ENCODE assay signal across 30 cellular contexts in genomic region chrX:120274958-120275357, GRCh38. TPM values are rescaled to one million over a fixed set of nuclear protein-coding genes. Genes with fewer than 3 reads are reported as not detected.
"Had no signal": no experiment of that assay in that cellular context is flagged by ENCODE, and none has a peak within 500 bp of the region (broad histone marks: within the 10 kb centered on the region; RNA-seq: fewer than 3 reads in every experiment).

No MANE protein-coding gene starts in this region.

- H3K36me3 Mint-ChIP-seq: activated naive CD4-positive, alpha-beta T cell treated with anti-CD3 and anti-CD28 coated beads, Interleukin-2, amount 50 U/mL, for 24 hours; naive thymus-derived CD8-positive, alpha-beta T cell; stimulated activated effector memory CD8-positive, alpha-beta T cell treated with anti-CD3 and anti-CD28 coated beads, Interleukin-12 subunit alpha, Interleukin-12 subunit beta, amount 100 ng/mL, for 72 hours; type B pancreatic cell had no signal

- H3K4me3 ChIP-seq: colonic mucosa, gastroesophageal sphincter, hepatocyte, psoas muscle, sigmoid colon, uterus had no signal

- H3K9me3 ChIP-seq: colonic mucosa, gastroesophageal sphincter, psoas muscle, sigmoid colon, uterus had no signal

- H3K9ac ChIP-seq: parathyroid adenoma had no signal

- H3K27ac ChIP-seq: colonic mucosa, gastroesophageal sphincter, hepatocyte, parathyroid adenoma, psoas muscle, sigmoid colon, uterus had no signal

- H3K4me1 Mint-ChIP-seq: stimulated activated effector memory CD8-positive, alpha-beta T cell treated with anti-CD3 and anti-CD28 coated beads, Interleukin-12 subunit alpha, Interleukin-12 subunit beta, amount 100 ng/mL, for 72 hours had no signal

- H3K36me3 ChIP-seq: colonic mucosa, gastroesophageal sphincter, sigmoid colon, uterus had no signal

- H3K27me3 Mint-ChIP-seq: activated naive CD4-positive, alpha-beta T cell treated with anti-CD3 and anti-CD28 coated beads, Interleukin-2, amount 50 U/mL, for 24 hours; naive thymus-derived CD8-positive, alpha-beta T cell; stimulated activated naive CD8-positive, alpha-beta T cell treated with anti-CD3 and anti-CD28 coated beads, Interleukin-15, amount 100 ng/mL, for 72 hours; type B pancreatic cell had no signal

- H3K4me3 Mint-ChIP-seq: activated naive CD4-positive, alpha-beta T cell treated with anti-CD3 and anti-CD28 coated beads, Interleukin-2, amount 50 U/mL, for 24 hours; activated T-helper 1 cell treated with anti-CD3 and anti-CD28 coated beads, Interleukin-12 subunit alpha, Interleukin-12 subunit beta, Interleukin-2, Interleukin-4 antibody, amounts not matched to agents 30 ng/mL and 10 ng/mL and 1 ng/mL, durations not matched to agents 14 hours and 24 hours and 36 hours; naive thymus-derived CD8-positive, alpha-beta T cell; neural crest cell; stimulated activated effector memory CD8-positive, alpha-beta T cell treated with anti-CD3 and anti-CD28 coated beads, Interleukin-12 subunit alpha, Interleukin-12 subunit beta, amount 100 ng/mL, for 72 hours; stimulated activated naive CD8-positive, alpha-beta T cell treated with anti-CD3 and anti-CD28 coated beads, Interleukin-15, amount 100 ng/mL, for 72 hours; type B pancreatic cell had no signal

- ATAC-seq: gastroesophageal sphincter; left cardiac atrium; naive thymus-derived CD8-positive, alpha-beta T cell; psoas muscle; stimulated activated effector memory CD8-positive, alpha-beta T cell treated with anti-CD3 and anti-CD28 coated beads, Interleukin-12 subunit alpha, Interleukin-12 subunit beta, amount 100 ng/mL, for 72 hours; stimulated activated naive CD8-positive, alpha-beta T cell treated with anti-CD3 and anti-CD28 coated beads, Interleukin-15, amount 100 ng/mL, for 72 hours had no signal

- H3K4me2 ChIP-seq: hepatocyte had no signal

- H3K9me3 Mint-ChIP-seq: activated naive CD4-positive, alpha-beta T cell treated with anti-CD3 and anti-CD28 coated beads, Interleukin-2, amount 50 U/mL, for 24 hours; activated T-helper 1 cell treated with anti-CD3 and anti-CD28 coated beads, Interleukin-12 subunit alpha, Interleukin-12 subunit beta, Interleukin-2, Interleukin-4 antibody, amounts not matched to agents 30 ng/mL and 10 ng/mL and 1 ng/mL, durations not matched to agents 14 hours and 24 hours and 36 hours; stimulated activated effector memory CD8-positive, alpha-beta T cell treated with anti-CD3 and anti-CD28 coated beads, Interleukin-12 subunit alpha, Interleukin-12 subunit beta, amount 100 ng/mL, for 72 hours; stimulated activated naive CD8-positive, alpha-beta T cell treated with anti-CD3 and anti-CD28 coated beads, Interleukin-15, amount 100 ng/mL, for 72 hours; type B pancreatic cell had no signal

- H3K79me2 ChIP-seq: hepatocyte, parathyroid adenoma had no signal

- H3K27me3 ChIP-seq: colonic mucosa, gastroesophageal sphincter, hepatocyte, sigmoid colon, uterus had no signal

- DNase-seq: activated CD4-positive, alpha-beta T cell treated with anti-CD3 and anti-CD28 coated beads for 4 hours; activated CD4-positive, alpha-beta T cell treated with anti-CD3 and anti-CD28 coated beads, Interleukin-2, amount 50 U/mL, for 4 hours; activated CD8-positive, alpha-beta memory T cell treated with anti-CD3 and anti-CD28 coated beads for 24 hours; activated gamma-delta T cell treated with Interleukin-2 at 50 U/mL for 16 hours; activated T-cell treated with anti-CD3 and anti-CD28 coated beads, Interleukin-2, amount 50 U/mL, for 1 hour; colonic mucosa; effector CD8-positive, alpha-beta T cell; erythroblast; left cardiac atrium; midbrain; naive thymus-derived CD8-positive, alpha-beta T cell; occipital lobe; psoas muscle; sigmoid colon; small intestine; stimulated activated CD4-positive, alpha-beta T cell treated with anti-CD3 and anti-CD28 coated beads, Interleukin-4, amount 100 ng/mL, for 24 hours; stimulated activated naive CD8-positive, alpha-beta T cell treated with anti-CD3 and anti-CD28 coated beads, Interleukin-15, amount 100 ng/mL, for 72 hours; substantia nigra; T-helper 1 cell; uterus had no signal

- H3K27ac Mint-ChIP-seq: activated naive CD4-positive, alpha-beta T cell treated with anti-CD3 and anti-CD28 coated beads, Interleukin-2, amount 50 U/mL, for 24 hours; activated T-helper 1 cell treated with anti-CD3 and anti-CD28 coated beads, Interleukin-12 subunit alpha, Interleukin-12 subunit beta, Interleukin-2, Interleukin-4 antibody, amounts not matched to agents 30 ng/mL and 10 ng/mL and 1 ng/mL, durations not matched to agents 14 hours and 24 hours and 36 hours; naive thymus-derived CD8-positive, alpha-beta T cell; stimulated activated effector memory CD8-positive, alpha-beta T cell treated with anti-CD3 and anti-CD28 coated beads, Interleukin-12 subunit alpha, Interleukin-12 subunit beta, amount 100 ng/mL, for 72 hours; stimulated activated naive CD8-positive, alpha-beta T cell treated with anti-CD3 and anti-CD28 coated beads, Interleukin-15, amount 100 ng/mL, for 72 hours; type B pancreatic cell had no signal

- H3K4me1 ChIP-seq: colonic mucosa, gastroesophageal sphincter, parathyroid adenoma, psoas muscle, sigmoid colon, uterus had no signal

- H2AFZ ChIP-seq: hepatocyte, parathyroid adenoma had no signal

RNA-seq across cellular contexts. Expression of gene TMEM255A, which starts 36.3 kb away (rescaled TPM):
- total RNA-seq: activated T-helper 1 cell treated with anti-CD3 and anti-CD28 coated beads, Interleukin-12 subunit alpha, Interleukin-12 subunit beta, Interleukin-2, Interleukin-4 antibody, amounts not matched to agents 30 ng/mL and 10 ng/mL and 1 ng/mL, durations not matched to agents 14 hours and 24 hours and 36 hours; dermis microvascular lymphatic vessel endothelial cell; liver had no signal
